Comparison of ENCODE assay signal across 8 cellular contexts in genomic region chr16:49854227-49855203, GRCh38. TPM values are rescaled to one million over a fixed set of nuclear protein-coding genes. Genes with fewer than 3 reads are reported as not detected.
DNase-seq lines count a peak whose midpoint lies in the region; TF ChIP-seq lines count a peak whose summit lies in the region.

No MANE protein-coding gene starts in this region.

- TF ChIP-seq POLR2A in lower leg skin (IDR thresholded peaks at IDR 0.05) = no peak
- no peak for TF ChIP-seq POLR2A in tibial nerve (IDR thresholded peaks at IDR 0.05)

- H3K27me3 ChIP-seq in brain microvascular endothelial cell (replicated peaks) (peaks cover 2% of the 10 kb centered on the region), tibial nerve (peaks cover 0 to 40% of the 10 kb centered on the region in 2 donors)

- H3K27ac ChIP-seq in brain microvascular endothelial cell (no peak overlapping the region), tibial nerve (peak overlapping the region; percentile 84 to 95 (median 88))

- H3K36me3 ChIP-seq in brain microvascular endothelial cell (replicated peaks) = no peaks in the 10 kb centered on the region
- H3K36me3 ChIP-seq in tibial nerve = no peaks in the 10 kb centered on the region

- H3K4me1 ChIP-seq in tibial nerve = peaks cover 0 to 75% (median 21%) of the 10 kb centered on the region in 4 donors

- in situ Hi-C loops in brain microvascular endothelial cell (cut with HindIII; ENCODE audit: low pct_ligation_motif_present, low sequenced_read_pairs) = no loop called here

- H3K4me3 ChIP-seq in brain microvascular endothelial cell (ENCODE audit: low read depth, low read length) (peak overlapping the region; percentile 53), lower leg skin (ENCODE audit: low read depth, poor library complexity, severe bottlenecking) (peak overlapping the region; percentile 25), tibial nerve (peak overlapping the region; percentile 52 to 77 (median 66))

- WGBS in lower leg skin, 2 donors = 15 to 18% methylated on average over 49 to 55 of the region's 76 CpGs
- WGBS in tibial nerve, 2 donors = 7 to 21% methylated on average over 40 to 50 of the region's 76 CpGs

- H3K9me3 ChIP-seq in tibial nerve = no peaks in the 10 kb centered on the region

- peak in 1 of 2 donors; percentile 40 for TF ChIP-seq EP300 in tibial nerve (IDR thresholded peaks at IDR 0.05)

- intact Hi-C loops in lower leg skin (cut with DNase I; ENCODE audit: low total_unique reads) = no loop called here

- DNase-seq in NCI-H82 (lab: John Stamatoyannopoulos, UW) = peak; percentile 46
- DNase-seq in NCI-H82 treated with DMSO at 0.1 percent for 48 hours (lab: John Stamatoyannopoulos, UW; ENCODE audit: unreplicated experiment) = no peak
- peak; percentile 31 for DNase-seq in HK-2 (ENCODE audit: unreplicated experiment)
- DNase-seq in brain microvascular endothelial cell = no peak
- peak in 1 of 2 donors; percentile 90 for DNase-seq in lower leg skin (ENCODE audit: low spot score in 2 of 2)
- DNase-seq in tibial nerve (ENCODE audit: low spot score in 2 of 2) = no peak
- DNase-seq in cortex of kidney (lab: John Stamatoyannopoulos, UW) = no peak
- DNase-seq in activated CD4-positive, CD25-positive, alpha-beta regulatory T cell (lab: John Stamatoyannopoulos, UW) = no peak

- TF ChIP-seq CTCF in brain microvascular endothelial cell (IDR thresholded peaks at IDR 0.05; ENCODE audit: low read depth, low read length, missing control alignments) (no peak), lower leg skin (IDR thresholded peaks at IDR 0.05) (no peak), tibial nerve (IDR thresholded peaks at IDR 0.05) (no peak)

RNA-seq across cellular contexts. Expression of gene ZNF423, which starts 1.4 kb away (rescaled TPM):
- total RNA-seq in lower leg skin (1 to 10 TPM in 3 of 4 donors, under 1 TPM in 1; 0.67 to 3.7 (median 2.2) TPM), tibial nerve (10 to 100 TPM; 15.9 to 20.5 (median 18.5) TPM)

Comparison
In these comparisons a context has a peak if more than half of its experiments do, and no peak if none do; other contexts are left out.
1. DNase-seq: peak in NCI-H82 (single experiment) and HK-2 (single experiment); none in NCI-H82 treated with DMSO at 0.1 percent for 48 hours (single experiment), brain microvascular endothelial cell (single experiment), tibial nerve (0 of 2), cortex of kidney (single experiment) and activated CD4-positive, CD25-positive, alpha-beta regulatory T cell (0 of 4).
2. Peak in every context shown above with its lines, with median percentiles within 50 percentile points of each other: H3K4me3 ChIP-seq.